7 cellular contexts compared by ENCODE assay signal in genomic region chr9:130940693-130941576, GRCh38. TPM values are rescaled to one million over a fixed set of nuclear protein-coding genes. Genes with fewer than 3 reads are reported as not detected.
DNase-seq lines count a peak whose midpoint lies in the region; ATAC-seq and TF ChIP-seq lines count a peak whose summit lies in the region.

No MANE protein-coding gene starts in this region.

- no TSS peak for BruUV-seq in MCF 10A (replicated peaks; lab: Mats Ljungman, UMichigan)

- intact Hi-C loops in MCF 10A (cut with micrococcal nuclease), result loop anchor here (1.0 to 5.0 kb wide), 7 partner anchors 45 to 234 kb away; partner anchors contain the start of gene QRFP

- H3K36me3 ChIP-seq in kidney epithelial cell (ENCODE audit: control insufficient read depth, insufficient read depth, low read length), result no peaks in the 10 kb centered on the region

- POLR2A ChIA-PET in MCF 10A (lab: Yijun Ruan, JAX), result no interaction called here

- H3K9me3 Mint-ChIP-seq in MCF 10A (ENCODE audit: unreplicated experiment), result no peaks in the 10 kb centered on the region

- no peak for ATAC-seq in GM21526 (IDR thresholded peaks at IDR 0.05; ENCODE audit: low FRiP score, unreplicated experiment)

- H3K4me3 ChIP-seq in GM12875 (ENCODE audit: low read depth, low read length) (no peak overlapping the region), WI38 (ENCODE audit: low read depth, low read length) (no peak overlapping the region), kidney epithelial cell (ENCODE audit: low read depth, low read length) (no peak overlapping the region)

- TF ChIP-seq CTCF in GM12875 (IDR thresholded peaks at IDR 0.05; ENCODE audit: borderline replicate concordance, insufficient read depth, low read depth, low read length) (peak; percentile 96), WI38 (IDR thresholded peaks at IDR 0.05; ENCODE audit: low read depth, low read length) (peak; percentile 92), MCF 10A (IDR thresholded peaks at IDR 0.05; ENCODE audit: unreplicated experiment) (peak; percentile 81), kidney epithelial cell (IDR thresholded peaks at IDR 0.05; ENCODE audit: insufficient read depth, low read length, poor library complexity, severe bottlenecking) (peak; percentile 93)

- peaks cover 11% of the 10 kb centered on the region for H3K27me3 Mint-ChIP-seq in MCF 10A (ENCODE audit: insufficient read depth, unreplicated experiment)

- DNase-seq in NCI-H1092 treated with DMSO at 0.1 percent for 48 hours (lab: John Stamatoyannopoulos, UW) (peak; percentile 57), MCF 10A (ENCODE audit: unreplicated experiment) (peak; percentile 87), kidney epithelial cell (ENCODE audit: low read depth) (no peak)
- peak; percentile 75 for DNase-seq in stimulated activated CD4-positive, alpha-beta T cell treated with anti-CD3 and anti-CD28 coated beads, Interleukin-4, amount 100 ng/mL, for 24 hours

- no peak overlapping the region for H3K27ac Mint-ChIP-seq in MCF 10A (ENCODE audit: low read depth, unreplicated experiment)

- no peak overlapping the region for H3K4me3 Mint-ChIP-seq in MCF 10A (ENCODE audit: unreplicated experiment)

- peaks cover 44% of the 10 kb centered on the region for H3K27me3 ChIP-seq in kidney epithelial cell (ENCODE audit: control insufficient read depth, insufficient read depth, low read length)

- H3K36me3 Mint-ChIP-seq in MCF 10A (ENCODE audit: insufficient read depth, unreplicated experiment), result no peaks in the 10 kb centered on the region

- CTCF ChIA-PET in MCF 10A (lab: Yijun Ruan, JAX), result interaction anchor here (0.6 to 4.8 kb wide), 10 partner anchors 12 to 209 kb away, joined by 3 to 25 read pairs (median 4); no protein-coding TSS in a partner anchor

- peaks cover 24% of the 10 kb centered on the region for H3K4me1 Mint-ChIP-seq in MCF 10A (ENCODE audit: insufficient read depth, unreplicated experiment)

RNA-seq across cellular contexts. Expression of gene FIBCD1, which starts 1.9 kb away (rescaled TPM):
- total RNA-seq in MCF 10A (2022) (1.6 and 2.8 TPM in 2 replicates), kidney epithelial cell (2.3 and 2.6 TPM in 2 replicates)

RNA-seq across cellular contexts. Expression of gene QRFP, which starts 44.3 kb away (rescaled TPM):
- total RNA-seq in MCF 10A (2022) (not detected in 2 replicates), kidney epithelial cell (not detected in 2 replicates)
